7 cellular contexts compared by ENCODE assay signal in genomic region chr19:56110515-56111448, GRCh38. TPM values are rescaled to one million over a fixed set of nuclear protein-coding genes. Genes with fewer than 3 reads are reported as not detected.
A peak's percentile ranks its signal among the peaks of the same experiment; 100 is the strongest.
DNase-seq lines count a peak whose midpoint lies in the region; FAIRE-seq and TF ChIP-seq lines count a peak whose summit lies in the region.

No MANE protein-coding gene starts in this region.

- 55% methylated on average over 12 of the region's 12 CpGs for WGBS in smooth muscle cell (ENCODE audit: low lambda C conversion rate)

- no peak for FAIRE-seq in kidney (lab: Jason Lieb, UNC)

- H3K27ac ChIP-seq in kidney (ENCODE audit: low read depth in 2 of 2, low read length in 2 of 2) (peak overlapping the region; percentile 53 to 60), smooth muscle cell (ENCODE audit: low read depth) (peak overlapping the region; percentile 13)

- no peak overlapping the region for H2AFZ ChIP-seq in smooth muscle cell (ENCODE audit: low read depth)

- H3K4me2 ChIP-seq in smooth muscle cell = peak overlapping the region; percentile 33

- H3K4me3 ChIP-seq in kidney (ENCODE audit: low read length in 2 of 2) (no peak overlapping the region), smooth muscle cell (no peak overlapping the region)

- H3K9me3 ChIP-seq in kidney (ENCODE audit: control insufficient read depth in 1 of 2, low read length in 2 of 2) (no peaks in the 10 kb centered on the region), smooth muscle cell (replicated peaks; ENCODE audit: low read depth) (no peaks in the 10 kb centered on the region)

- TF ChIP-seq CTCF in kidney (IDR thresholded peaks at IDR 0.05; ENCODE audit: borderline replicate concordance, extremely low read depth, insufficient read depth) (no peak), smooth muscle cell (IDR thresholded peaks at IDR 0.05; ENCODE audit: borderline replicate concordance, insufficient read depth, poor library complexity, severe bottlenecking) (no peak), GM13977 (IDR thresholded peaks at IDR 0.05; ENCODE audit: extremely low read depth, insufficient read depth, missing control alignments) (no peak)

- DNase-seq in HuH-7 (ENCODE audit: low spot score) (peak; percentile 94), amniotic epithelial cell (ENCODE audit: low read depth) (peak; percentile 80), kidney (peak; percentile 88), smooth muscle cell (lab: John Stamatoyannopoulos, UW; ENCODE audit: unreplicated experiment) (peak; percentile 7), NCI-H2029 treated with DMSO at 0.1 percent for 48 hours (lab: John Stamatoyannopoulos, UW) (no peak), COR-L47 (lab: John Stamatoyannopoulos, UW) (no peak), GM13977 (ENCODE audit: low spot score) (no peak)

- H3K4me1 ChIP-seq in kidney (ENCODE audit: control insufficient read depth in 1 of 2, insufficient read depth in 1 of 2, low read depth in 1 of 2, low read length in 2 of 2) (peaks cover 30 to 55% of the 10 kb centered on the region in 2 donors), smooth muscle cell (ENCODE audit: low read depth) (peaks cover 21% of the 10 kb centered on the region)

- in situ Hi-C loops in GM13977 (cut with MboI; ENCODE audit: low pct_unique_long_range_greater_than_20kb, low sequenced_read_pairs, unreplicated experiment) = no loop called here

- H3K36me3 ChIP-seq in kidney (ENCODE audit: control insufficient read depth in 1 of 2, insufficient read depth in 2 of 2, low read length in 2 of 2) (peaks cover 0 to 2% of the 10 kb centered on the region in 2 donors), smooth muscle cell (ENCODE audit: low read depth) (no peaks in the 10 kb centered on the region)

- H3K27me3 ChIP-seq in smooth muscle cell (ENCODE audit: low read depth) = no peaks in the 10 kb centered on the region

- H4K20me1 ChIP-seq in smooth muscle cell (ENCODE audit: low read depth) = peaks cover 100% of the 10 kb centered on the region

- H3F3A ChIP-seq in smooth muscle cell (ENCODE audit: low read depth) = no peaks in the 10 kb centered on the region

- peaks cover 97% of the 10 kb centered on the region for H3K79me2 ChIP-seq in smooth muscle cell (ENCODE audit: low read depth)

- intact Hi-C loops in kidney (cut with DNase I) = no loop called here

- H3K9ac ChIP-seq in kidney (ENCODE audit: low read length in 2 of 2) (no peak overlapping the region), smooth muscle cell (ENCODE audit: low read depth) (no peak overlapping the region)

RNA-seq across cellular contexts. Expression of gene ZNF787, which starts 10.3 kb away (rescaled TPM):
- 31.9 TPM for total RNA-seq in kidney
- 23.0 TPM for polyA plus RNA-seq in kidney (ENCODE audit: insufficient read depth, low read depth, low replicate concordance)
- 7.4 and 10.0 TPM in 2 replicates for total RNA-seq in smooth muscle cell
- polyA plus RNA-seq in smooth muscle cell = 20.3 and 22.8 TPM in 2 replicates

RNA-seq across cellular contexts. Expression of gene ZNF444, which starts 30.3 kb away (rescaled TPM):
- total RNA-seq in kidney = 28.4 TPM
- 39.6 TPM for polyA plus RNA-seq in kidney (ENCODE audit: insufficient read depth, low read depth, low replicate concordance)
- 10.8 and 20.0 TPM in 2 replicates for total RNA-seq in smooth muscle cell
- 40.6 and 55.5 TPM in 2 replicates for polyA plus RNA-seq in smooth muscle cell

Comparison
In these comparisons a context has a peak if more than half of its experiments do, and no peak if none do; other contexts are left out.
1. DNase-seq: peak in HuH-7 (single experiment), amniotic epithelial cell (single experiment), kidney (single experiment) and smooth muscle cell (single experiment); none in NCI-H2029 treated with DMSO at 0.1 percent for 48 hours (single experiment), COR-L47 (single experiment) and GM13977 (single experiment).